Comparison of ENCODE assay signal across 2 cellular contexts in genomic region chr13:91269237-91269636, GRCh38.
TF ChIP-seq lines count a peak whose summit lies in the region.

No MANE protein-coding gene starts in this region.

TF ChIP-seq in IMR-90, 13 proteins besides CTCF, POLR2A, EP300 and RAD21:
- no peak for TF ChIP-seq ELK1 (IDR thresholded peaks at IDR 0.05; ENCODE audit: borderline replicate concordance, low read depth, low read length)
- no peak for TF ChIP-seq MXI1 (IDR thresholded peaks at IDR 0.05; ENCODE audit: borderline replicate concordance, low read depth, low read length)
- no peak for TF ChIP-seq RFX5 (IDR thresholded peaks at IDR 0.05; ENCODE audit: low read depth, low read length)
- TF ChIP-seq SMC3 (IDR thresholded peaks at IDR 0.05; ENCODE audit: low read depth, low read length), result no peak
- TF ChIP-seq MAFK (IDR thresholded peaks at IDR 0.05; ENCODE audit: low read depth, low read length), result peak; percentile 19; the same call in 1 of the 2 replicates
- TF ChIP-seq BHLHE40 (IDR thresholded peaks at IDR 0.05; ENCODE audit: low read depth, low read length), result no peak
- no peak for TF ChIP-seq CEBPB (IDR thresholded peaks at IDR 0.05; ENCODE audit: low read depth, low read length)
- no peak for TF ChIP-seq RCOR1 (IDR thresholded peaks at IDR 0.05; ENCODE audit: insufficient replicate concordance, low read length)
- TF ChIP-seq CHD1 (IDR thresholded peaks at IDR 0.05; ENCODE audit: low read depth, low read length), result no peak

TF ChIP-seq in endothelial cell of umbilical vein, 7 proteins besides CTCF, POLR2A, EP300 and RAD21:
- no peak for TF ChIP-seq MAX (IDR thresholded peaks at IDR 0.05; ENCODE audit: insufficient read depth, insufficient read length)
- TF ChIP-seq JUN (IDR thresholded peaks at IDR 0.05; ENCODE audit: borderline replicate concordance, insufficient read depth, insufficient read length, low read depth), result no peak
- no peak for TF ChIP-seq MYC (IDR thresholded peaks at IDR 0.05; ENCODE audit: low read depth, low read length)
- TF ChIP-seq FOS (IDR thresholded peaks at IDR 0.05; ENCODE audit: borderline replicate concordance, insufficient read depth, low read length), result no peak
- no peak for TF ChIP-seq EZH2 (IDR thresholded peaks at IDR 0.05; ENCODE audit: borderline replicate concordance, low read depth, low read length, severe bottlenecking)
- no peak for TF ChIP-seq GATA2 (IDR thresholded peaks at IDR 0.05; ENCODE audit: insufficient read depth, insufficient read length, low read depth, low read length)
